ENCODE assay signal across 1 cellular context in genomic region chr3:52217409-52217805, GRCh38.
TF ChIP-seq lines count a peak whose summit lies in the region.

No MANE protein-coding gene starts in this region.

TF ChIP-seq in HepG2, 621 proteins besides CTCF, POLR2A, EP300 and RAD21:
- TF ChIP-seq THAP7 (CRISPR knock-in tag; IDR thresholded peaks at IDR 0.05): 0 out of 2 replicates have a peak, but pooled peaks have one; percentile 25
- TF ChIP-seq SCMH1 (CRISPR knock-in tag; IDR thresholded peaks at IDR 0.05; ENCODE audit: borderline replicate concordance): no peak
